ENCODE assay signal across 19 cellular contexts in genomic region chr7:69588773-69589172, GRCh38.
"Had no signal": no experiment of that assay in that cellular context is flagged by ENCODE, and none has a peak within 500 bp of the region (broad histone marks: within the 10 kb centered on the region; RNA-seq: fewer than 3 reads in every experiment).

No MANE protein-coding gene starts in this region.

- H3K4me3 ChIP-seq: breast epithelium, left ventricle myocardium inferior, spleen, thyroid gland had no signal

- H3K27ac ChIP-seq: breast epithelium, left ventricle myocardium inferior, spleen, thyroid gland, WERI-Rb-1 had no signal

- H3K9me3 ChIP-seq: breast epithelium, thyroid gland had no signal

- DNase-seq: activated CD4-positive, alpha-beta T cell treated with anti-CD3 and anti-CD28 coated beads for 1 hour; activated CD4-positive, alpha-beta T cell treated with anti-CD3 and anti-CD28 coated beads, Interleukin-2, amount 50 U/mL, for 4 hours; activated gamma-delta T cell; cerebellar nuclear complex; effector memory CD4-positive, alpha-beta T cell; kidney; left ventricle myocardium inferior; mammary epithelial cell; naive thymus-derived CD4-positive, alpha-beta T cell; spleen; stimulated activated CD4-positive, alpha-beta T cell treated with anti-CD3 and anti-CD28 coated beads, Interleukin-4, amount 100 ng/mL, for 4 hours; T-helper 17 cell; thyroid gland; WERI-Rb-1 had no signal

- H3K27me3 Mint-ChIP-seq: dendritic cell treated with granulocyte-macrophage colony-stimulating factor and Interleukin-4, amounts not matched to agents 40 ng/mL and 50 ng/mL, for 4 days; stimulated activated memory B cell treated with anti-CD40 and anti-IgM and Interleukin-4, amounts not matched to agents 10 μg/mL and 1 μg/mL and 100 μg/mL, for 72 hours; T-helper 17 cell had no signal

- H3K27me3 ChIP-seq: breast epithelium, spleen, thyroid gland had no signal

- H3K4me3 Mint-ChIP-seq: activated naive CD4-positive, alpha-beta T cell treated with anti-CD3 and anti-CD28 coated beads, Interleukin-2, amount 50 U/mL, for 24 hours; dendritic cell treated with granulocyte-macrophage colony-stimulating factor and Interleukin-4, amounts not matched to agents 40 ng/mL and 50 ng/mL, for 4 days; naive thymus-derived CD4-positive, alpha-beta T cell; stimulated activated memory B cell treated with anti-CD40 and anti-IgM and Interleukin-4, amounts not matched to agents 10 μg/mL and 1 μg/mL and 100 μg/mL, for 72 hours; T-helper 17 cell had no signal

- H3K4me1 Mint-ChIP-seq: activated naive CD4-positive, alpha-beta T cell treated with anti-CD3 and anti-CD28 coated beads, Interleukin-2, amount 50 U/mL, for 24 hours; naive thymus-derived CD4-positive, alpha-beta T cell; stimulated activated memory B cell treated with anti-CD40 and anti-IgM and Interleukin-4, amounts not matched to agents 10 μg/mL and 1 μg/mL and 100 μg/mL, for 72 hours; T-helper 17 cell had no signal

- H3K9me3 Mint-ChIP-seq: dendritic cell treated with granulocyte-macrophage colony-stimulating factor and Interleukin-4, amounts not matched to agents 40 ng/mL and 50 ng/mL, for 4 days had no signal

- ATAC-seq: naive thymus-derived CD4-positive, alpha-beta T cell; stimulated activated memory B cell treated with anti-CD40 and anti-IgM and Interleukin-4, amounts not matched to agents 10 μg/mL and 1 μg/mL and 100 μg/mL, for 72 hours; T-helper 17 cell had no signal

- H3K36me3 Mint-ChIP-seq: activated naive CD4-positive, alpha-beta T cell treated with anti-CD3 and anti-CD28 coated beads, Interleukin-2, amount 50 U/mL, for 24 hours; naive thymus-derived CD4-positive, alpha-beta T cell; stimulated activated memory B cell treated with anti-CD40 and anti-IgM and Interleukin-4, amounts not matched to agents 10 μg/mL and 1 μg/mL and 100 μg/mL, for 72 hours had no signal

- H3K27ac Mint-ChIP-seq: activated naive CD4-positive, alpha-beta T cell treated with anti-CD3 and anti-CD28 coated beads, Interleukin-2, amount 50 U/mL, for 24 hours; dendritic cell treated with granulocyte-macrophage colony-stimulating factor and Interleukin-4, amounts not matched to agents 40 ng/mL and 50 ng/mL, for 4 days; naive thymus-derived CD4-positive, alpha-beta T cell; stimulated activated memory B cell treated with anti-CD40 and anti-IgM and Interleukin-4, amounts not matched to agents 10 μg/mL and 1 μg/mL and 100 μg/mL, for 72 hours; T-helper 17 cell had no signal

- FAIRE-seq: astrocyte, kidney had no signal

- H3K4me1 ChIP-seq: breast epithelium, left ventricle myocardium inferior, spleen, thyroid gland had no signal

- H3K36me3 ChIP-seq: breast epithelium, left ventricle myocardium inferior, spleen, thyroid gland, WERI-Rb-1 had no signal
